ENCODE assay signal across 16 cellular contexts in genomic region chr14:71328954-71329353, GRCh38. TPM values are rescaled to one million over a fixed set of nuclear protein-coding genes. Genes with fewer than 3 reads are reported as not detected.
DNase-seq lines count a peak whose midpoint lies in the region; ATAC-seq and TF ChIP-seq lines count a peak whose summit lies in the region.
"Had no signal": no experiment of that assay in that cellular context is flagged by ENCODE, and none has a peak within 500 bp of the region (broad histone marks: within the 10 kb centered on the region; RNA-seq: fewer than 3 reads in every experiment).

No MANE protein-coding gene starts in this region.

- peaks cover 7% of the 10 kb centered on the region for H3K9me3 Mint-ChIP-seq in activated T-helper 1 cell treated with anti-CD3 and anti-CD28 coated beads, Interleukin-12 subunit alpha, Interleukin-12 subunit beta, Interleukin-2, Interleukin-4 antibody, amounts not matched to agents 30 ng/mL and 10 ng/mL and 1 ng/mL, durations not matched to agents 14 hours and 24 hours and 36 hours
- no peaks in the 10 kb centered on the region for H3K9me3 Mint-ChIP-seq in memory B cell
- H3K9me3 Mint-ChIP-seq: CD8-positive, alpha-beta memory T cell; H9 had no signal

- H3K4me1 Mint-ChIP-seq in activated T-helper 1 cell treated with anti-CD3 and anti-CD28 coated beads, Interleukin-12 subunit alpha, Interleukin-12 subunit beta, Interleukin-2, Interleukin-4 antibody, amounts not matched to agents 30 ng/mL and 10 ng/mL and 1 ng/mL, durations not matched to agents 14 hours and 24 hours and 36 hours (ENCODE audit: low read depth): peaks cover 88% of the 10 kb centered on the region
- H3K4me1 Mint-ChIP-seq in memory B cell: peaks cover 62% of the 10 kb centered on the region

- intact Hi-C loops in activated T-helper 1 cell treated with anti-CD3 and anti-CD28 coated beads, Interleukin-12 subunit alpha, Interleukin-12 subunit beta, Interleukin-2, Interleukin-4 antibody, amounts not matched to agents 30 ng/mL and 10 ng/mL and 1 ng/mL, durations not matched to agents 14 hours and 24 hours and 36 hours (cut with micrococcal nuclease): loop anchor here (10.0 kb wide), 2 partner anchors 396 to 1146 kb away; no protein-coding TSS in a partner anchor
- intact Hi-C loops in left cardiac atrium (cut with DNase I): loop anchor here in 1 of 2 donors (10.0 kb wide), 2 partner anchors 194 to 426 kb away; no protein-coding TSS in a partner anchor

- ATAC-seq in SK-N-SH treated with all-trans-retinoic acid at 6 μM for 48 hours (no peak), memory B cell (ENCODE audit: low read depth) (no peak), HG03571 (IDR thresholded peaks at IDR 0.05; ENCODE audit: unreplicated experiment) (no peak), left cardiac atrium (no peak)
- ATAC-seq: HepG2 had no signal

- peak overlapping the region; percentile 8 for H3K27ac Mint-ChIP-seq in activated T-helper 1 cell treated with anti-CD3 and anti-CD28 coated beads, Interleukin-12 subunit alpha, Interleukin-12 subunit beta, Interleukin-2, Interleukin-4 antibody, amounts not matched to agents 30 ng/mL and 10 ng/mL and 1 ng/mL, durations not matched to agents 14 hours and 24 hours and 36 hours
- H3K27ac Mint-ChIP-seq in memory B cell: peak overlapping the region; percentile 66
- H3K27ac Mint-ChIP-seq: H9 had no signal

- DNase-seq in SK-N-SH (no peak), memory B cell (ENCODE audit: low spot score in 2 of 2) (no peak), NCI-H2081 (lab: John Stamatoyannopoulos, UW) (no peak), left cardiac atrium (no peak)
- no peak for DNase-seq in activated T-helper 1 cell treated with anti-CD3 and anti-CD28 coated beads, Interleukin-12 subunit alpha, Interleukin-12 subunit beta, Interleukin-2, Interleukin-4 antibody, amounts not matched to agents 30 ng/mL and 10 ng/mL and 1 ng/mL, durations not matched to agents 14 hours and 24 hours and 36 hours (ENCODE audit: low spot score)
- DNase-seq: Caco-2; CD8-positive, alpha-beta memory T cell; DND-41; GDM1; GOT3; H9 had no signal

- no peak overlapping the region for H2AFZ ChIP-seq in SK-N-SH (ENCODE audit: low read depth)

- no peak overlapping the region for H3K4me3 Mint-ChIP-seq in activated T-helper 1 cell treated with anti-CD3 and anti-CD28 coated beads, Interleukin-12 subunit alpha, Interleukin-12 subunit beta, Interleukin-2, Interleukin-4 antibody, amounts not matched to agents 30 ng/mL and 10 ng/mL and 1 ng/mL, durations not matched to agents 14 hours and 24 hours and 36 hours
- H3K4me3 Mint-ChIP-seq in memory B cell: no peak overlapping the region
- H3K4me3 Mint-ChIP-seq: H9 had no signal

- H3K4me3 ChIP-seq in SK-N-SH (ENCODE audit: low read depth in 2 of 2, low read length in 1 of 2): no peak overlapping the region
- H3K4me3 ChIP-seq: BLaER1 had no signal

- POLR2A ChIA-PET in SK-N-SH (lab: Yijun Ruan, JAX): no interaction called here

- CTCF ChIA-PET in SK-N-SH (lab: Yijun Ruan, JAX): no interaction called here

- 0 out of 2 replicates have a peak, but pooled peaks cover 3% of the 10 kb centered on the region for H4K20me1 ChIP-seq in SK-N-SH (ENCODE audit: insufficient read depth)
- H4K20me1 ChIP-seq: BLaER1 had no signal

- H3F3A ChIP-seq in SK-N-SH (replicated peaks; ENCODE audit: insufficient read depth): no peaks in the 10 kb centered on the region

- H3K36me3 ChIP-seq in SK-N-SH (replicated peaks in 1 of 2; ENCODE audit: control insufficient read depth in 1 of 2, insufficient read depth in 2 of 2, low read length in 1 of 2): peaks cover 0 to 9% of the 10 kb centered on the region in 2 experiments

- TF ChIP-seq RAD21 in SK-N-SH (IDR thresholded peaks at IDR 0.05; ENCODE audit: low read length): no peak

- TF ChIP-seq CTCF in SK-N-SH (IDR thresholded peaks at IDR 0.05): no peak

- no peaks in the 10 kb centered on the region for H3K9me2 ChIP-seq in SK-N-SH

- no peak overlapping the region for H3K4me2 ChIP-seq in SK-N-SH

- peaks cover 8 to 13% of the 10 kb centered on the region in 2 experiments; a peak in 3 of 4 replicates for H3K4me1 ChIP-seq in SK-N-SH (ENCODE audit: control insufficient read depth in 1 of 2, insufficient read depth in 2 of 2, low read depth in 1 of 2, low read length in 1 of 2)

- no peaks in the 10 kb centered on the region for H3K27me3 Mint-ChIP-seq in activated T-helper 1 cell treated with anti-CD3 and anti-CD28 coated beads, Interleukin-12 subunit alpha, Interleukin-12 subunit beta, Interleukin-2, Interleukin-4 antibody, amounts not matched to agents 30 ng/mL and 10 ng/mL and 1 ng/mL, durations not matched to agents 14 hours and 24 hours and 36 hours (ENCODE audit: insufficient read depth)
- H3K27me3 Mint-ChIP-seq in memory B cell: no peaks in the 10 kb centered on the region
- H3K27me3 Mint-ChIP-seq: CD8-positive, alpha-beta memory T cell had no signal

- H3K27ac ChIP-seq in SK-N-SH (ENCODE audit: low read depth in 2 of 2, low read length in 1 of 2): no peak overlapping the region
- H3K27ac ChIP-seq: 22Rv1, BLaER1 had no signal

- H3K36me3 Mint-ChIP-seq in activated T-helper 1 cell treated with anti-CD3 and anti-CD28 coated beads, Interleukin-12 subunit alpha, Interleukin-12 subunit beta, Interleukin-2, Interleukin-4 antibody, amounts not matched to agents 30 ng/mL and 10 ng/mL and 1 ng/mL, durations not matched to agents 14 hours and 24 hours and 36 hours (ENCODE audit: low read depth): peaks cover 40% of the 10 kb centered on the region
- H3K36me3 Mint-ChIP-seq in memory B cell: peaks cover 8% of the 10 kb centered on the region

- 93% methylated on average over 5 of the region's 5 CpGs for WGBS in SK-N-SH (ENCODE audit: low lambda C conversion rate)

- no peaks in the 10 kb centered on the region for H3K9me3 ChIP-seq in SK-N-SH
- H3K9me3 ChIP-seq: Caco-2 had no signal

- H3K9ac ChIP-seq in SK-N-SH: no peak overlapping the region
- H3K9ac ChIP-seq: BLaER1 had no signal

- no peak for TF ChIP-seq EP300 in SK-N-SH (IDR thresholded peaks at IDR 0.05; ENCODE audit: borderline replicate concordance in 1 of 2, low read depth in 1 of 2, low read length in 1 of 2)

- no peaks in the 10 kb centered on the region for H3K27me3 ChIP-seq in SK-N-SH (ENCODE audit: insufficient read depth)
- H3K27me3 ChIP-seq: BLaER1 had no signal

- peaks cover 100% of the 10 kb centered on the region for H3K79me2 ChIP-seq in SK-N-SH (ENCODE audit: insufficient read depth)

TF ChIP-seq in SK-N-SH treated with all-trans-retinoic acid at 6 μM for 48 hours, 23 proteins besides CTCF, POLR2A, EP300 and RAD21:
- TF ChIP-seq, protein P1, sequence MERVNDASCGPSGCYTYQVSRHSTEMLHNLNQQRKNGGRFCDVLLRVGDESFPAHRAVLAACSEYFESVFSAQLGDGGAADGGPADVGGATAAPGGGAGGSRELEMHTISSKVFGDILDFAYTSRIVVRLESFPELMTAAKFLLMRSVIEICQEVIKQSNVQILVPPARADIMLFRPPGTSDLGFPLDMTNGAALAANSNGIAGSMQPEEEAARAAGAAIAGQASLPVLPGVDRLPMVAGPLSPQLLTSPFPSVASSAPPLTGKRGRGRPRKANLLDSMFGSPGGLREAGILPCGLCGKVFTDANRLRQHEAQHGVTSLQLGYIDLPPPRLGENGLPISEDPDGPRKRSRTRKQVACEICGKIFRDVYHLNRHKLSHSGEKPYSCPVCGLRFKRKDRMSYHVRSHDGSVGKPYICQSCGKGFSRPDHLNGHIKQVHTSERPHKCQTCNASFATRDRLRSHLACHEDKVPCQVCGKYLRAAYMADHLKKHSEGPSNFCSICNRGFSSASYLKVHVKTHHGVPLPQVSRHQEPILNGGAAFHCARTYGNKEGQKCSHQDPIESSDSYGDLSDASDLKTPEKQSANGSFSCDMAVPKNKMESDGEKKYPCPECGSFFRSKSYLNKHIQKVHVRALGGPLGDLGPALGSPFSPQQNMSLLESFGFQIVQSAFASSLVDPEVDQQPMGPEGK (CRISPR knock-in tag; IDR thresholded peaks at IDR 0.05; ENCODE audit: borderline replicate concordance): no peak
- TF ChIP-seq ESRRG (CRISPR knock-in tag; IDR thresholded peaks at IDR 0.05) (no peak), ZNF8 (CRISPR knock-in tag; IDR thresholded peaks at IDR 0.05) (peak; percentile 92), RARB (CRISPR knock-in tag; IDR thresholded peaks at IDR 0.05) (no peak)
TF ChIP-seq in SK-N-SH treated with all-trans-retinoic acid at 6 μM for 48 hours: peak in this region for 1.

TF ChIP-seq in SK-N-SH, 30 proteins besides CTCF, POLR2A, EP300 and RAD21:
- no peak for TF ChIP-seq GATA2 (CRISPR knock-in tag; IDR thresholded peaks at IDR 0.05)
- no peak for TF ChIP-seq SMC3 (IDR thresholded peaks at IDR 0.05; ENCODE audit: low read depth, low read length)
- TF ChIP-seq RFX5 (IDR thresholded peaks at IDR 0.05; ENCODE audit: low read length): no peak
- TF ChIP-seq, protein P2, sequence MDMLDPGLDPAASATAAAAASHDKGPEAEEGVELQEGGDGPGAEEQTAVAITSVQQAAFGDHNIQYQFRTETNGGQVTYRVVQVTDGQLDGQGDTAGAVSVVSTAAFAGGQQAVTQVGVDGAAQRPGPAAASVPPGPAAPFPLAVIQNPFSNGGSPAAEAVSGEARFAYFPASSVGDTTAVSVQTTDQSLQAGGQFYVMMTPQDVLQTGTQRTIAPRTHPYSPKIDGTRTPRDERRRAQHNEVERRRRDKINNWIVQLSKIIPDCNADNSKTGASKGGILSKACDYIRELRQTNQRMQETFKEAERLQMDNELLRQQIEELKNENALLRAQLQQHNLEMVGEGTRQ (IDR thresholded peaks at IDR 0.05; ENCODE audit: borderline replicate concordance, low read depth, low read length): no peak

RNA-seq across cellular contexts. Expression of gene SIPA1L1, which starts 8.7 kb away (rescaled TPM):
- polyA plus RNA-seq in SK-N-SH (2012; rRNA removed): 19.2 and 20.2 TPM in 2 replicates
- 10.7 and 14.2 TPM in 2 replicates for polyA plus RNA-seq in SK-N-SH (2012; cell fraction: cytosol; rRNA removed)
- 52.5 and 76.4 TPM in 2 replicates for polyA plus RNA-seq in SK-N-SH (2012; cell fraction: nucleus; rRNA removed)
- 98.0 and 98.9 TPM in 2 replicates for total RNA-seq in activated T-helper 1 cell treated with anti-CD3 and anti-CD28 coated beads, Interleukin-12 subunit alpha, Interleukin-12 subunit beta, Interleukin-2, Interleukin-4 antibody, amounts not matched to agents 30 ng/mL and 10 ng/mL and 1 ng/mL, durations not matched to agents 14 hours and 24 hours and 36 hours
- total RNA-seq in left cardiac atrium: 10 to 100 TPM in 1 of 2 donors, 1 to 10 TPM in 1; 6.7 to 12.5 TPM
